8 cellular contexts compared by ENCODE assay signal in genomic region chr13:41263261-41263971, GRCh38. TPM values are rescaled to one million over a fixed set of nuclear protein-coding genes. Genes with fewer than 3 reads are reported as not detected.
DNase-seq lines count a peak whose midpoint lies in the region; ATAC-seq, FAIRE-seq and TF ChIP-seq lines count a peak whose summit lies in the region.

A gene with protein sequence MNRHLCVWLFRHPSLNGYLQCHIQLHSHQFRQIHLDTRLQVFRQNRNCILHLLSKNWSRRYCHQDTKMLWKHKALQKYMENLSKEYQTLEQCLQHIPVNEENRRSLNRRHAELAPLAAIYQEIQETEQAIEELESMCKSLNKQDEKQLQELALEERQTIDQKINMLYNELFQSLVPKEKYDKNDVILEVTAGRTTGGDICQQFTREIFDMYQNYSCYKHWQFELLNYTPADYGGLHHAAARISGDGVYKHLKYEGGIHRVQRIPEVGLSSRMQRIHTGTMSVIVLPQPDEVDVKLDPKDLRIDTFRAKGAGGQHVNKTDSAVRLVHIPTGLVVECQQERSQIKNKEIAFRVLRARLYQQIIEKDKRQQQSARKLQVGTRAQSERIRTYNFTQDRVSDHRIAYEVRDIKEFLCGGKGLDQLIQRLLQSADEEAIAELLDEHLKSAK (minus strand): TSS chr13:41263576. CDS start chr13:41260907, 2,669 bp downstream.

- peaks cover 15% of the 10 kb centered on the region for H3K36me3 ChIP-seq in adipocyte (ENCODE audit: control insufficient read depth, insufficient read depth, low read length, severe bottlenecking)
- peaks cover 0 to 32% (median 17%) of the 10 kb centered on the region in 9 donors for H3K36me3 ChIP-seq in heart left ventricle
- peaks cover 15% of the 10 kb centered on the region for H3K36me3 ChIP-seq in upper lobe of right lung

- ATAC-seq in HG02763 (IDR thresholded peaks at IDR 0.05; ENCODE audit: unreplicated experiment) (peak; percentile 89), heart left ventricle (peak; percentile 93 to 98 (median 97)), upper lobe of right lung (peak; percentile 99)

- H3K27me3 Mint-ChIP-seq in progenitor cell of endocrine pancreas, result no peaks in the 10 kb centered on the region

- H3K4me1 ChIP-seq in adipocyte (ENCODE audit: control insufficient read depth, insufficient read depth, low read length), result peaks cover 4% of the 10 kb centered on the region
- peaks cover 0 to 14% (median 5%) of the 10 kb centered on the region in 12 donors for H3K4me1 ChIP-seq in heart left ventricle
- peaks cover 11% of the 10 kb centered on the region for H3K4me1 ChIP-seq in upper lobe of right lung

- peak; percentile 94 for FAIRE-seq in GM12891 (lab: Jason Lieb, UNC)

- TF ChIP-seq POLR2A in GM12891 (IDR thresholded peaks at IDR 0.05; ENCODE audit: low read depth, low read length) (peak; percentile 83), heart left ventricle (IDR thresholded peaks at IDR 0.05) (peak in 1 of 2 donors; percentile 24)

- peaks cover 5% of the 10 kb centered on the region for H3K9me3 ChIP-seq in adipocyte (ENCODE audit: control insufficient read depth, low read length)
- peaks cover 0 to 15% (median 4%) of the 10 kb centered on the region in 12 donors for H3K9me3 ChIP-seq in heart left ventricle
- H3K9me3 ChIP-seq in upper lobe of right lung, result peaks cover 3% of the 10 kb centered on the region

- DNase-seq in GM12891 (ENCODE audit: insufficient read length, low spot score) (peak; percentile 60), NCI-H1417 (lab: John Stamatoyannopoulos, UW) (peak; percentile 70 to 92 (median 91)), T follicular helper cell (ENCODE audit: low read depth) (peak; percentile 68), adipocyte (ENCODE audit: low read depth) (peak; percentile 87), heart left ventricle (peak; percentile 83 to 87 (median 85)), progenitor cell of endocrine pancreas (ENCODE audit: low spot score, unreplicated experiment) (peak; percentile 19), upper lobe of right lung (peak; percentile 90)

- H3K27me3 ChIP-seq in adipocyte (replicated peaks; ENCODE audit: control insufficient read depth, insufficient read depth, low read length) (no peaks in the 10 kb centered on the region), heart left ventricle (no peaks in the 10 kb centered on the region), upper lobe of right lung (no peaks in the 10 kb centered on the region)

- H3K27ac ChIP-seq in heart left ventricle (peak within 1 kb of the TSS; percentile 33 to 89 (median 84)), upper lobe of right lung (peak within 1 kb of the TSS; percentile 83)

- intact Hi-C loops in heart left ventricle (cut with DNase I) (loop anchor here in 4 of 10 donors (5.0 to 10.0 kb wide), 5 partner anchors 49 to 491 kb away; partner anchors contain the start of genes KBTBD7 (in 3 of the 4), KBTBD6 (in 1 of the 4), MRPS31 (in 1 of the 4) and NAA16 (in 1 of the 4)), upper lobe of right lung (cut with DNase I) (no loop called here)

- H3K27ac Mint-ChIP-seq in progenitor cell of endocrine pancreas, result peak within 1 kb of the TSS; percentile 92

- peak within 1 kb of the TSS; percentile 100 for H3K4me3 Mint-ChIP-seq in progenitor cell of endocrine pancreas (ENCODE audit: low read depth)

- WGBS in heart left ventricle, 4 donors, result 0 to 1% (median 0%) methylated on average over 32 of the region's 32 CpGs

- peaks cover 10% of the 10 kb centered on the region for H3K4me1 Mint-ChIP-seq in progenitor cell of endocrine pancreas (ENCODE audit: low read depth)

- H3K9ac ChIP-seq in adipocyte (ENCODE audit: low read length), result peak within 1 kb of the TSS; percentile 88

- peaks cover 9% of the 10 kb centered on the region for H3K9me3 Mint-ChIP-seq in progenitor cell of endocrine pancreas (ENCODE audit: low read depth)

- no peak for TF ChIP-seq CTCF in heart left ventricle (IDR thresholded peaks at IDR 0.05)
- TF ChIP-seq CTCF in progenitor cell of endocrine pancreas (IDR thresholded peaks at IDR 0.05; ENCODE audit: unreplicated experiment), result no peak
- TF ChIP-seq CTCF in upper lobe of right lung (IDR thresholded peaks at IDR 0.05), result no peak

- H3K36me3 Mint-ChIP-seq in progenitor cell of endocrine pancreas (ENCODE audit: insufficient read depth), result peaks cover 13% of the 10 kb centered on the region

- peak within 1 kb of the TSS; percentile 88 for H3K4me3 ChIP-seq in adipocyte (ENCODE audit: low read length)
- peak within 1 kb of the TSS; percentile 41 to 85 (median 66) for H3K4me3 ChIP-seq in heart left ventricle
- peak within 1 kb of the TSS; percentile 78 for H3K4me3 ChIP-seq in upper lobe of right lung

TF ChIP-seq in GM12891, 5 proteins besides CTCF, POLR2A, EP300 and RAD21:
- TF ChIP-seq TAF1 (IDR thresholded peaks at IDR 0.05; ENCODE audit: low read depth, low read length), result peak; percentile 74
- TF ChIP-seq PAX5 (IDR thresholded peaks at IDR 0.05; ENCODE audit: insufficient read depth, low read length, severe bottlenecking), result peak; percentile 9
- TF ChIP-seq POLR2AphosphoS5 (IDR thresholded peaks at IDR 0.05; ENCODE audit: low read depth, low read length), result peak; percentile 80
- peak; percentile 18; the same call in 1 of the 2 replicates for TF ChIP-seq SPI1 (IDR thresholded peaks at IDR 0.05; ENCODE audit: low read depth, low read length)
- TF ChIP-seq POU2F2 (IDR thresholded peaks at IDR 0.05; ENCODE audit: low read depth, low read length), result peak; percentile 80; the same call in 1 of the 2 replicates

RNA-seq across cellular contexts. Expression of the gene that starts here (rescaled TPM):
- polyA plus RNA-seq in GM12891 (2012; ENCODE audit: low read depth, missing spikeins), result 12.6 TPM
- 10 to 100 TPM in 6 of 9 donors, 1 to 10 TPM in 3; 8.3 to 12.0 (median 10.7) TPM for total RNA-seq in heart left ventricle
- polyA plus RNA-seq in heart left ventricle, result 1 to 10 TPM; 8.8 to 9.2 TPM
- 22.2 and 22.8 TPM in 2 replicates for total RNA-seq in progenitor cell of endocrine pancreas
- 10.7 TPM for total RNA-seq in upper lobe of right lung

Comparison
In these comparisons a context has a peak if more than half of its experiments do, and no peak if none do; other contexts are left out.
1. Peak in every context shown above with its lines: DNase-seq, ATAC-seq, H3K4me3 ChIP-seq and H3K27ac ChIP-seq.
2. DNase-seq: peak in every context shown above with its lines; median percentile 91 in NCI-H1417; 90 in upper lobe of right lung; 87 in adipocyte; 85 in heart left ventricle; 68 in T follicular helper cell; 60 in GM12891; 19 in progenitor cell of endocrine pancreas.